ENCODE assay signal across 23 cellular contexts in the genomic region with DNA sequence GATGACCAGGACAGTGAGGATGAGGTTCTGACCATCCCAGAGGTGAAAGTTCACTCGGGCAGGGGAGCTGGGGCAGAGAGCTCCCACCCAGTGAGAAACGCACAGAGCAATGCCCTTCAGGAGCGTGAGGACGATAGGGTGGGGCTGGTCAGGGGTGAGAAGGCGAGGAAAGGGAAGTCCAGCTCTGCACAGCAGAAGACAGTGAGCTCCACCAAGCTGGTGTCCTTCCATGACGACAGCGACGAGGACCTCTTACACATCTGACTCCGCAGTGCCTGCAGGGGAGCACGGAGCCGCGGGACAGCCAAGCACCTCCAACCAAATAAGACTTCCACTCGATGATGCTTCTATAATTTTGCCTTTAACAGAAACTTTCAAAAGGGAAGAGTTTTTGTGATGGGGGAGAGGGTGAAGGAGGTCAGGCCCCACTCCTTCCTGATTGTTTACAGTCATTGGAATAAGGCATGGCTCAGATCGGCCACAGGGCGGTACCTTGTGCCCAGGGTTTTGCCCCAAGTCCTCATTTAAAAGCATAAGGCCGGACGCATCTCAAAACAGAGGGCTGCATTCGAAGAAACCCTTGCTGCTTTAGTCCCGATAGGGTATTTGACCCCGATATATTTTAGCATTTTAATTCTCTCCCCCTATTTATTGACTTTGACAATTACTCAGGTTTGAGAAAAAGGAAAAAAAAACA. TPM values are rescaled to one million over a fixed set of nuclear protein-coding genes. Genes with fewer than 3 reads are reported as not detected.
A peak's percentile ranks its signal among the peaks of the same experiment; 100 is the strongest.
DNase-seq lines count a peak whose midpoint lies in the region; ATAC-seq, FAIRE-seq and TF ChIP-seq lines count a peak whose summit lies in the region.
"Had no signal": no experiment of that assay in that cellular context is flagged by ENCODE, and none has a peak within 500 bp of the region (broad histone marks: within the 10 kb centered on the region; RNA-seq: fewer than 3 reads in every experiment).

No MANE protein-coding gene starts in this region.

- H2BK5ac ChIP-seq in neuronal stem cell (ENCODE audit: low read length): no peak overlapping the region

- H3K18ac ChIP-seq in neuronal stem cell (ENCODE audit: low read length): no peak overlapping the region

- no peak overlapping the region for H3K4me3 Mint-ChIP-seq in Caco-2 (ENCODE audit: unreplicated experiment)
- H3K4me3 Mint-ChIP-seq: CD8-positive, alpha-beta T cell had no signal

- no peak overlapping the region for H2BK15ac ChIP-seq in neuronal stem cell (ENCODE audit: low read length)

- TF ChIP-seq POLR2A in A549 (IDR thresholded peaks at IDR 0.05; ENCODE audit: low read length): no peak
- no peak; the same call in 1 of the 2 replicates for TF ChIP-seq POLR2A in GM12878 (IDR thresholded peaks at IDR 0.05; ENCODE audit: low read depth, low read length)

- H3K4me1 ChIP-seq in A549 (peaks cover 5% of the 10 kb centered on the region; the same call in 1 of the 3 replicates), Caco-2 (no peaks in the 10 kb centered on the region), GM12878 (ENCODE audit: control insufficient read depth, insufficient read depth, low read length) (no peaks in the 10 kb centered on the region), neuronal stem cell (ENCODE audit: control insufficient read depth in 2 of 2, insufficient read depth in 1 of 2, low read depth in 1 of 2, low read length in 2 of 2) (no peaks in the 10 kb centered on the region)
- H3K4me1 ChIP-seq: SJSA1 had no signal

- no peaks in the 10 kb centered on the region for H3K79me2 ChIP-seq in GM12878 (ENCODE audit: control insufficient read depth, insufficient read depth, low read length)

- H3K9me3 ChIP-seq in A549 (no peaks in the 10 kb centered on the region), Caco-2 (no peaks in the 10 kb centered on the region), GM12878 (replicated peaks; ENCODE audit: control insufficient read depth, insufficient read depth, low read length) (no peaks in the 10 kb centered on the region), neuronal stem cell (replicated peaks in 1 of 2; ENCODE audit: control insufficient read depth in 2 of 2, insufficient read depth in 1 of 2, low read depth in 1 of 2, low read length in 2 of 2) (peaks cover 0 to 3% of the 10 kb centered on the region in 2 donors)
- H3K9me3 ChIP-seq: SJSA1 had no signal

- POLR2A ChIA-PET in A549 (lab: Yijun Ruan, JAX) (no interaction called here), Caco-2 (lab: Charles Lee) (no interaction called here), GM12878 (lab: Charles Lee) (no interaction called here)

- H3K36me3 Mint-ChIP-seq in Caco-2 (ENCODE audit: insufficient read depth, unreplicated experiment): peaks cover 76% of the 10 kb centered on the region

- no peaks in the 10 kb centered on the region for H3K4me1 Mint-ChIP-seq in Caco-2 (ENCODE audit: low read depth, unreplicated experiment)

- FAIRE-seq in A549 (lab: Jason Lieb, UNC): no peak
- FAIRE-seq in GM12878 (lab: Jason Lieb, UNC): no peak
- FAIRE-seq: D721Med, G401.6, GM12891, GM18507 had no signal

- H2AFZ ChIP-seq in GM12878 (ENCODE audit: control insufficient read depth, low read depth, low read length) (no peak overlapping the region), neuronal stem cell (ENCODE audit: low read length) (no peak overlapping the region)
- H2AFZ ChIP-seq: GM23248 had no signal

- WGBS in A549 (ENCODE audit: missing lambda C conversion rate): 89% methylated on average over 18 of the region's 20 CpGs
- 94% methylated on average over 20 of the region's 20 CpGs for WGBS in GM12878 (ENCODE audit: insufficient coverage, insufficient replicate concordance, low lambda C conversion rate, missing lambda C conversion rate)
- WGBS in neuronal stem cell (ENCODE audit: extremely low coverage in 2 of 2, insufficient read length in 2 of 2, insufficient replicate concordance in 1 of 2), 2 donors: no CpG with 5 or more reads among the region's 20 CpGs

- no peak overlapping the region for H4K8ac ChIP-seq in neuronal stem cell (ENCODE audit: low read depth, low read length)

- TF ChIP-seq CTCF in A549 (IDR thresholded peaks at IDR 0.05) (no peak), Caco-2 (IDR thresholded peaks at IDR 0.05; ENCODE audit: insufficient read depth in 1 of 2, low read depth in 1 of 2, low read length in 1 of 2, severe bottlenecking in 1 of 2, unreplicated experiment in 1 of 2) (no peak), GM12878 (IDR thresholded peaks at IDR 0.05 in 2 of 3, conservative IDR thresholded peaks at IDR 0.05 in 1 of 3; ENCODE audit: control insufficient read depth in 2 of 3, extremely low read depth in 1 of 3, insufficient read depth in 1 of 3, low read depth in 3 of 3, low read length in 3 of 3) (no peak)

- BruUV-seq in Caco-2 (replicated peaks; lab: Mats Ljungman, UMichigan): no TSS peak
- TSS peak; percentile 54 for BruUV-seq in GM12878 (replicated peaks; lab: Mats Ljungman, UMichigan)

- peak overlapping the region; percentile 47 for H3K14ac ChIP-seq in neuronal stem cell (ENCODE audit: low read length)

- no peak overlapping the region for H4K91ac ChIP-seq in neuronal stem cell (ENCODE audit: low read depth, low read length, poor library complexity)

- H2BK12ac ChIP-seq in neuronal stem cell (ENCODE audit: low read length): no peak overlapping the region

- peaks cover 3% of the 10 kb centered on the region for H3K36me3 ChIP-seq in Caco-2 (ENCODE audit: control insufficient read depth, insufficient read depth, low read length)
- peaks cover 14 to 24% of the 10 kb centered on the region in 2 experiments for H3K36me3 ChIP-seq in GM12878 (ENCODE audit: control insufficient read depth in 2 of 2, insufficient read depth in 2 of 2, low read length in 1 of 2)
- peaks cover 17 to 94% of the 10 kb centered on the region in 2 donors for H3K36me3 ChIP-seq in neuronal stem cell (replicated peaks in 1 of 2; ENCODE audit: control insufficient read depth in 2 of 2, insufficient read depth in 2 of 2, low read length in 2 of 2)

- no peak for TF ChIP-seq RAD21 in A549 (conservative IDR thresholded peaks at IDR 0.05 in 1 of 2, IDR thresholded peaks at IDR 0.05 in 1 of 2)
- TF ChIP-seq RAD21 in GM12878 (IDR thresholded peaks at IDR 0.05; ENCODE audit: insufficient read depth, low read depth, low read length): no peak

- peak overlapping the region; percentile 10 for H3K27ac Mint-ChIP-seq in Caco-2 (ENCODE audit: unreplicated experiment)

- no peak overlapping the region for H3K9ac ChIP-seq in GM12878 (ENCODE audit: control insufficient read depth, insufficient read depth, low read length)
- no peak overlapping the region for H3K9ac ChIP-seq in neuronal stem cell (ENCODE audit: low read depth, low read length, poor library complexity)
- H3K9ac ChIP-seq: GM23248 had no signal

- H3K27me3 Mint-ChIP-seq in Caco-2 (ENCODE audit: insufficient read depth, unreplicated experiment): no peaks in the 10 kb centered on the region

- ATAC-seq in A549: peak; percentile 58 to 67; a peak in 4 of 6 replicates
- no peak for ATAC-seq in GM12878
- ATAC-seq in GM21786 (IDR thresholded peaks at IDR 0.05; ENCODE audit: unreplicated experiment): no peak
- ATAC-seq: CD8-positive, alpha-beta T cell had no signal

- H3K4me2 ChIP-seq in A549 (no peak overlapping the region), GM12878 (ENCODE audit: control insufficient read depth, insufficient read depth) (no peak overlapping the region), neuronal stem cell (ENCODE audit: insufficient read depth, low read length, poor library complexity, severe bottlenecking) (no peak overlapping the region)

- no peaks in the 10 kb centered on the region for H3K27me3 ChIP-seq in Caco-2 (replicated peaks; ENCODE audit: control insufficient read depth, insufficient read depth, low read length)
- no peaks in the 10 kb centered on the region for H3K27me3 ChIP-seq in GM12878 (replicated peaks in 1 of 2; ENCODE audit: control insufficient read depth in 2 of 2, insufficient read depth in 2 of 2, low read length in 1 of 2)
- no peaks in the 10 kb centered on the region for H3K27me3 ChIP-seq in neuronal stem cell (ENCODE audit: control insufficient read depth in 3 of 3, insufficient read depth in 3 of 3, low read depth in 1 of 3, low read length in 3 of 3)
- H3K27me3 ChIP-seq: SJSA1 had no signal

- in situ Hi-C loops in GM12878 (cut with MboI): no loop called here

- H3K27ac ChIP-seq in A549 (no peak overlapping the region), GM12878 (ENCODE audit: control insufficient read depth, insufficient read depth) (no peak overlapping the region), neuronal stem cell (replicated peaks; ENCODE audit: low read length) (no peak overlapping the region)
- H3K27ac ChIP-seq: GM23248, SJSA1 had no signal

- CTCF ChIA-PET in A549 (lab: Yijun Ruan, JAX): interaction anchor here (0.9 kb wide), 1 partner anchor 16 kb away, joined by 3 read pairs; no protein-coding TSS in a partner anchor
- CTCF ChIA-PET in Caco-2 (lab: Charles Lee): no interaction called here
- CTCF ChIA-PET in GM12878 (lab: Yijun Ruan, JAX): interaction anchor here (2.5 kb wide), 1 partner anchor 241 kb away, joined by 13 read pairs; no protein-coding TSS in a partner anchor

- RAD21 ChIA-PET in GM12878 (lab: Charles Lee; ENCODE audit: unreplicated experiment): no interaction called here

- H2AK5ac ChIP-seq in neuronal stem cell (ENCODE audit: low read depth, low read length): no peak overlapping the region

- no peak overlapping the region for H2BK120ac ChIP-seq in neuronal stem cell (ENCODE audit: low read depth, low read length)

- intact Hi-C loops in Caco-2 (cut with micrococcal nuclease; ENCODE audit: unreplicated experiment) (no loop called here), GM12878 (cut with micrococcal nuclease; ENCODE audit: unreplicated experiment) (loop anchor here (10.0 kb wide), 1 partner anchor 410 kb away; the partner anchor contains the start of gene SOD2)

- no peaks in the 10 kb centered on the region for H3K9me3 Mint-ChIP-seq in Caco-2 (ENCODE audit: unreplicated experiment)
- H3K9me3 Mint-ChIP-seq: CD8-positive, alpha-beta T cell had no signal

- peak in 1 of 2 experiments; percentile 11 for DNase-seq in A549 (ENCODE audit: low read depth in 1 of 2, low spot score in 1 of 2)
- no peak for DNase-seq in Caco-2
- DNase-seq in GM12878 (ENCODE audit: low read depth, low spot score): no peak
- DNase-seq in neuronal stem cell (ENCODE audit: low spot score): no peak
- DNase-seq in DMS79 (lab: John Stamatoyannopoulos, UW): no peak
- no peak for DNase-seq in SHP77 (lab: John Stamatoyannopoulos, UW)
- DNase-seq: CD8-positive, alpha-beta T cell; DMS79 treated with DMSO at 0.1 percent for 48 hours; GM23248; KBM-7; MV-4-11; NCI-H1417; NCI-H187 treated with DMSO at 0.1 percent for 48 hours; NCI-H2171; NCI-H446 treated with DMSO at 0.1 percent for 48 hours; NK-92 treated with Interleukin-12 subunit alpha and Interleukin-12 subunit beta, amount 100 ng/mL, for 24 hours; OCI-M1 had no signal

- TF ChIP-seq EP300 in A549 (IDR thresholded peaks at IDR 0.05): no peak
- TF ChIP-seq EP300 in GM12878 (IDR thresholded peaks at IDR 0.05; ENCODE audit: borderline replicate concordance in 1 of 2, control insufficient read depth in 1 of 2, low read depth in 2 of 2, low read length in 2 of 2): no peak

- peaks cover 3% of the 10 kb centered on the region for H3K79me1 ChIP-seq in neuronal stem cell (ENCODE audit: low read depth, low read length)

- H4K20me1 ChIP-seq in GM12878 (ENCODE audit: control insufficient read depth, insufficient read depth): no peaks in the 10 kb centered on the region

- H3K4me3 ChIP-seq in A549: no peak overlapping the region
- H3K4me3 ChIP-seq in Caco-2 (ENCODE audit: low read depth, low read length): no peak overlapping the region
- no peak overlapping the region for H3K4me3 ChIP-seq in GM12878
- H3K4me3 ChIP-seq in neuronal stem cell (ENCODE audit: low read length in 2 of 2): peak overlapping the region in 1 of 2 donors; percentile 11
- H3K4me3 ChIP-seq: GM23248, SJSA1 had no signal

- peak overlapping the region; percentile 18 for H3K23ac ChIP-seq in neuronal stem cell (ENCODE audit: low read depth, low read length, poor library complexity)

- SMC1A ChIA-PET in GM12878 (lab: Charles Lee; ENCODE audit: uncharacterized antibody, unreplicated experiment): interaction anchor here (0.7 to 1.0 kb wide), 2 partner anchors 137 to 240 kb away, joined by 3 read pairs; no protein-coding TSS in a partner anchor

- no peak overlapping the region for H3K4ac ChIP-seq in neuronal stem cell (ENCODE audit: low read length)

RNA-seq across cellular contexts. Expression of gene SLC22A1, which starts 16.6 kb away (rescaled TPM):
- polyA plus RNA-seq in A549 (2011; rRNA removed) (0.87 and 2.1 TPM in 2 replicates), A549 (2017; fragmentation: RNase III; extraction: RNeasy Plus Mini Kit Qiagen cat#74134 plus additional on column Dnase treatment) (1.6 to 2.1 TPM (median 1.7 TPM) in 3 replicates), GM12878 (2011; rRNA removed) (0.15 TPM in 1 of 2 replicates, not detected in the other), GM12878 (2014; fragmentation: Illumina TruSeq; extraction: Trizol) (0.18 TPM in 1 of 2 replicates, not detected in the other), GM12878 (2014; fragmentation: Nextera tagmentation; extraction: Ambion mirVana) (under 1 TPM in 1 of 2 experiments, not detected in 1; 0.15 TPM), GM12878 (2014; rRNA removed) (0.09 and 0.23 TPM in 2 replicates), GM12878 (2016; fragmentation: Nextera tagmentation; extraction: Ambion mirVana) (not detected)
- polyA plus RNA-seq in A549 (2012; cell fraction: cytosol; rRNA removed): 0.79 and 0.93 TPM in 2 replicates
- polyA plus RNA-seq in A549 (2012; cell fraction: nucleus; rRNA removed): 1.2 and 1.3 TPM in 2 replicates
- 0.44 and 2.1 TPM in 2 replicates for polyA minus RNA-seq in A549 (2011; rRNA and poly(A)+ RNA removed)
- total RNA-seq in Caco-2 (2022) (1.5 and 2.0 TPM in 2 replicates), GM12878 (2014; rRNA removed) (0.05 and 0.17 TPM in 2 replicates), GM12878 (2014; rRNA removed; fragmentation: Illumina TruSeq; extraction: Trizol) (0.09 TPM in 2 replicates), GM12878 (2021) (0.28 and 1.1 TPM in 2 replicates)
- total RNA-seq in GM12878 (2013; cell fraction: nucleolus; rRNA removed): 0.86 and 1.0 TPM in 2 replicates
- not detected for polyA plus RNA-seq in GM12878 (2011; ENCODE audit: low read depth)
- 0.08 and 0.37 TPM in 2 replicates for polyA plus RNA-seq in GM12878 (2011; cell fraction: cytosol; rRNA removed)
- 0.34 and 0.45 TPM in 2 replicates for polyA plus RNA-seq in GM12878 (2011; cell fraction: nucleus; rRNA removed)
- polyA plus RNA-seq in GM12878 (2012): 0.15 and 0.38 TPM in 2 replicates
- polyA minus RNA-seq in GM12878 (2011; rRNA and poly(A)+ RNA removed): 0.44 and 0.82 TPM in 2 replicates
- not detected in 2 replicates for polyA minus RNA-seq in GM12878 (2011; cell fraction: cytosol; rRNA and poly(A)+ RNA removed)
- polyA minus RNA-seq in GM12878 (2011; cell fraction: nucleus; rRNA and poly(A)+ RNA removed): 1.8 and 3.7 TPM in 2 replicates
- polyA plus RNA-seq in neuronal stem cell (2013, experiment 1 of 2): 0.28 TPM
- 0.21 TPM for polyA plus RNA-seq in neuronal stem cell (2013, experiment 2 of 2)
- total RNA-seq: GM23248, SJSA1 had no signal
- polyA plus RNA-seq: GM23248 had no signal

Comparison
In these comparisons a context has a peak if more than half of its experiments do, and no peak if none do; other contexts are left out.
1. ATAC-seq: peak in A549 (2 of 2); none in GM12878 (single experiment) and GM21786 (single experiment).